Comparison of ENCODE assay signal across 9 cellular contexts in the genomic region with DNA sequence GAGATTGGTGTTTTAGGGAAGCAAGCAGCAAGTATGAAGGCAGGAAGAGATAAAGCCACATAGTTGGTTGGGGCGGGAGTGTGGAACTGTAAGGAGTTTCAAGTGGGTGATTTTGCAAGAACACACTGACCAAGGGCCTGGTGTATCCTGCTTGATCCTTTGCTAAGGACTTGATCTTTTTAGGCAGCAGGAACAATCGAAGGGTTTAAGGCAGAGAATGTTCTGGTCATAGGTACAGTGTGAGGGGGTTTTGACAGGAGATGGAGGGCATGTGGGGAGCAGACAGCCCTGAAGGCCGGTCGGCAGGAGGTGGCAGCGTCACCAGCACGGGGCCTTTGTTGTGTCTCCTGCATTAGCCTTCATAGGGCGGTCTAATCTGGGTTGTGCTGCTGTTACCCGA.
DNase-seq lines count a peak whose midpoint lies in the region; ATAC-seq lines count a peak whose summit lies in the region.
"Had no signal": no experiment of that assay in that cellular context is flagged by ENCODE, and none has a peak within 500 bp of the region (broad histone marks: within the 10 kb centered on the region; RNA-seq: fewer than 3 reads in every experiment).

No MANE protein-coding gene starts in this region.

- no peak overlapping the region for H3K4me3 ChIP-seq in HUES6 (ENCODE audit: low read depth, low read length)
- no peak overlapping the region for H3K4me3 ChIP-seq in iPS DF 6.9 (ENCODE audit: low read length)
- H3K4me3 ChIP-seq: suprapubic skin had no signal

- H3K27ac ChIP-seq in HUES6 (ENCODE audit: low read depth, low read length), result no peak overlapping the region
- H3K27ac ChIP-seq in iPS DF 6.9 (ENCODE audit: low read length), result no peak overlapping the region
- H3K27ac ChIP-seq: suprapubic skin had no signal

- WGBS in iPS DF 6.9 (ENCODE audit: insufficient coverage, insufficient read length), result no CpG with 5 or more reads among the region's 8 CpGs

- peak; percentile 18 for DNase-seq in iPS DF 6.9 (ENCODE audit: low read depth, low spot score)
- DNase-seq in stimulated activated naive B cell treated with anti-CD40 and anti-IgM and Interleukin-4, amounts not matched to agents 10 μg/mL and 1 μg/mL and 100 μg/mL, for 72 hours, result no peak
- no peak for DNase-seq in DMS 273 treated with DMSO at 0.1 percent for 48 hours (lab: John Stamatoyannopoulos, UW)
- no peak for DNase-seq in superior temporal gyrus (ENCODE audit: extremely low spot score)
- DNase-seq: NCI-H524 treated with DMSO at 0.1 percent for 48 hours had no signal

- H3K9me3 Mint-ChIP-seq in activated naive CD8-positive, alpha-beta T cell (ENCODE audit: low read depth), result no peaks in the 10 kb centered on the region
- H3K9me3 Mint-ChIP-seq in stimulated activated naive B cell treated with anti-CD40 and anti-IgM and Interleukin-4, amounts not matched to agents 10 μg/mL and 1 μg/mL and 100 μg/mL, for 72 hours, result no peaks in the 10 kb centered on the region

- no peaks in the 10 kb centered on the region for H3K36me3 Mint-ChIP-seq in activated naive CD8-positive, alpha-beta T cell
- H3K36me3 Mint-ChIP-seq in stimulated activated naive B cell treated with anti-CD40 and anti-IgM and Interleukin-4, amounts not matched to agents 10 μg/mL and 1 μg/mL and 100 μg/mL, for 72 hours, result no peaks in the 10 kb centered on the region

- peak overlapping the region; percentile 72 for H3K27ac Mint-ChIP-seq in activated naive CD8-positive, alpha-beta T cell
- H3K27ac Mint-ChIP-seq in stimulated activated naive B cell treated with anti-CD40 and anti-IgM and Interleukin-4, amounts not matched to agents 10 μg/mL and 1 μg/mL and 100 μg/mL, for 72 hours, result peak overlapping the region; percentile 21

- H3K27me3 ChIP-seq in HUES6 (ENCODE audit: control insufficient read depth, insufficient read depth, low read length), result no peaks in the 10 kb centered on the region
- no peaks in the 10 kb centered on the region for H3K27me3 ChIP-seq in iPS DF 6.9 (ENCODE audit: control insufficient read depth, insufficient read depth, low read length)
- H3K27me3 ChIP-seq: suprapubic skin had no signal

- peak; percentile 57 for ATAC-seq in stimulated activated naive B cell treated with anti-CD40 and anti-IgM and Interleukin-4, amounts not matched to agents 10 μg/mL and 1 μg/mL and 100 μg/mL, for 72 hours (replicated peaks)
- no peak for ATAC-seq in GM19467 (IDR thresholded peaks at IDR 0.05; ENCODE audit: unreplicated experiment)

- no peaks in the 10 kb centered on the region for H3K36me3 ChIP-seq in HUES6 (ENCODE audit: control insufficient read depth, insufficient read depth, low read length)
- peaks cover 2% of the 10 kb centered on the region; the same call in 1 of the 2 replicates for H3K36me3 ChIP-seq in iPS DF 6.9 (ENCODE audit: control insufficient read depth, insufficient read depth, low read length)
- H3K36me3 ChIP-seq: suprapubic skin had no signal

- no peaks in the 10 kb centered on the region for H3K27me3 Mint-ChIP-seq in activated naive CD8-positive, alpha-beta T cell
- no peaks in the 10 kb centered on the region for H3K27me3 Mint-ChIP-seq in stimulated activated naive B cell treated with anti-CD40 and anti-IgM and Interleukin-4, amounts not matched to agents 10 μg/mL and 1 μg/mL and 100 μg/mL, for 72 hours

- peak overlapping the region; percentile 28 for H3K4me3 Mint-ChIP-seq in activated naive CD8-positive, alpha-beta T cell
- peak overlapping the region in 1 of 2 donors; percentile 28 for H3K4me3 Mint-ChIP-seq in stimulated activated naive B cell treated with anti-CD40 and anti-IgM and Interleukin-4, amounts not matched to agents 10 μg/mL and 1 μg/mL and 100 μg/mL, for 72 hours

- H3K9me3 ChIP-seq in HUES6 (ENCODE audit: control insufficient read depth, insufficient read depth, low read depth, low read length) (no peaks in the 10 kb centered on the region), iPS DF 6.9 (ENCODE audit: control insufficient read depth, insufficient read depth, low read length) (no peaks in the 10 kb centered on the region)
- H3K9me3 ChIP-seq: suprapubic skin had no signal

- H3K9ac ChIP-seq in HUES6 (ENCODE audit: low read length), result peak overlapping the region; percentile 21

- peaks cover 75% of the 10 kb centered on the region for H3K4me1 Mint-ChIP-seq in activated naive CD8-positive, alpha-beta T cell (ENCODE audit: low read depth)
- peaks cover 33 to 65% of the 10 kb centered on the region in 2 donors for H3K4me1 Mint-ChIP-seq in stimulated activated naive B cell treated with anti-CD40 and anti-IgM and Interleukin-4, amounts not matched to agents 10 μg/mL and 1 μg/mL and 100 μg/mL, for 72 hours

- H3K4me1 ChIP-seq in HUES6 (ENCODE audit: control insufficient read depth, insufficient read depth, low read length) (peaks cover 50% of the 10 kb centered on the region), iPS DF 6.9 (ENCODE audit: control insufficient read depth, insufficient read depth, low read length) (peaks cover 12% of the 10 kb centered on the region)
